8 cellular contexts compared by ENCODE assay signal in the genomic region with DNA sequence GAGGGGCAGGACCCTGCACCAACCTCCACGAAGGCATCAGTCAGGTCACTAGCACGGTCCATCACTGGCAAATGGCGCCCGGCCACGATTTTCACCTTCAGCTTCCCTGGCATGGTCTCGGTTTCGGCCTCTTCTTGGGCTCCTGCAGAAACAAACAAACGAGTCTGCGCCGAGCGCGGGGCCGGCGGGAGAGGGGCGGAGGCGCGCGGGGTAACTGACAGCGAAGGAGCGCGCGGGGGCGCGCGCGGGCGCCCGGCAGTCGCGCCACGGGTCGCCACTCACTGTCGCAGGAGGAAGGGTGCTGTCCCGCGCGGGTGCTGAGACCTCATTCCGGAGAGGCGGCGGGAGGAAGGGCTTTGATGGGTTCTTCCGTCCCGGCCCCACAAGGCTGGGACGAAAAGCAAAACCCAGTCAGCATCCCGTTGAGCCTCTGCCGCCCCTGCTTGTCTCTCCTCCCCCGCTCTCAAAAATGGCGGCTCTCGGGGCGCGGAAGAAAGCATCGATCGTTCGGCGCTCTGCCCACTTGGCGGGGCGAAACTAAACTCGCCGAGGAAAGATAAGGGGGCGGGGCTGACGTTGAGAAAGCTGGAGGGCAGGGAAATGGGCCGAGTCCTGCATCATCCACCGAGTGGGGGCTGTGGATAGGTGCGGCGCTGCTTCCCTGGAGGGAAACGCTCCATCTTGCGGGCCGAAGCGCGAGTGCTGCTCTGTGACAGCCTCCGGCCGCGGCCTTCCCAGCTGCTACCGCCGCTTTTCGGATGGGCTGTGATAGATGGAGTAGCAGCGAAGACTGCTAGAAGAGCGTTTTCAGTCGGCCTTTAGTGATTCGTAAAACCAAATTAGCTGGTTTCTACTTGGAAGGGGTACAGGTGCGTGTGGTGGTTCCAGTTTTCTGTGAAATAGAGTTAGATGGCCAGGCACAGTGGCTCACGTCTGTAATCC. TPM values are rescaled to one million over a fixed set of nuclear protein-coding genes. Genes with fewer than 3 reads are reported as not detected.
DNase-seq lines count a peak whose midpoint lies in the region; ATAC-seq and TF ChIP-seq lines count a peak whose summit lies in the region.

A gene with protein sequence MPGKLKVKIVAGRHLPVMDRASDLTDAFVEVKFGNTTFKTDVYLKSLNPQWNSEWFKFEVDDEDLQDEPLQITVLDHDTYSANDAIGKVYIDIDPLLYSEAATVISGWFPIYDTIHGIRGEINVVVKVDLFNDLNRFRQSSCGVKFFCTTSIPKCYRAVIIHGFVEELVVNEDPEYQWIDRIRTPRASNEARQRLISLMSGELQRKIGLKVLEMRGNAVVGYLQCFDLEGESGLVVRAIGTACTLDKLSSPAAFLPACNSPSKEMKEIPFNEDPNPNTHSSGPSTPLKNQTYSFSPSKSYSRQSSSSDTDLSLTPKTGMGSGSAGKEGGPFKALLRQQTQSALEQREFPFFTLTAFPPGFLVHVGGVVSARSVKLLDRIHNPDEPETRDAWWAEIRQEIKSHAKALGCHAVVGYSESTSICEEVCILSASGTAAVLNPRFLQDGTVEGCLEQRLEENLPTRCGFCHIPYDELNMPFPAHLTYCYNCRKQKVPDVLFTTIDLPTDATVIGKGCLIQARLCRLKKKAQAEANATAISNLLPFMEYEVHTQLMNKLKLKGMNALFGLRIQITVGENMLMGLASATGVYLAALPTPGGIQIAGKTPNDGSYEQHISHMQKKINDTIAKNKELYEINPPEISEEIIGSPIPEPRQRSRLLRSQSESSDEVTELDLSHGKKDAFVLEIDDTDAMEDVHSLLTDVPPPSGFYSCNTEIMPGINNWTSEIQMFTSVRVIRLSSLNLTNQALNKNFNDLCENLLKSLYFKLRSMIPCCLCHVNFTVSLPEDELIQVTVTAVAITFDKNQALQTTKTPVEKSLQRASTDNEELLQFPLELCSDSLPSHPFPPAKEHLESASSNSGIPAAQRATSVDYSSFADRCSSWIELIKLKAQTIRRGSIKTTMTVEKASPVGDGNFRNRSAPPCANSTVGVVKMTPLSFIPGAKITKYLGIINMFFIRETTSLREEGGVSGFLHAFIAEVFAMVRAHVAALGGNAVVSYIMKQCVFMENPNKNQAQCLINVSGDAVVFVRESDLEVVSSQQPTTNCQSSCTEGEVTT (minus strand): TSS at position 505 of the 942 bp plus-strand sequence. CDS start 392 bp downstream, at position 113.

- DNase-seq in NCI-H146 treated with DMSO at 0.1 percent for 48 hours (lab: John Stamatoyannopoulos, UW; ENCODE audit: unreplicated experiment) (peak; percentile 98), T-helper 2 cell (peak; percentile 71 to 99 (median 92)), anterior cingulate cortex (lab: John Stamatoyannopoulos, UW) (peak; percentile 57 to 99 (median 93)), right cardiac atrium (peak; percentile 98 to 99 (median 98)), putamen (ENCODE audit: low spot score) (peak; percentile 97), vagina (ENCODE audit: extremely low spot score in 2 of 2) (peak in 1 of 2 donors; percentile 95)

- no peaks in the 10 kb centered on the region for H3K36me3 ChIP-seq in vagina

- TF ChIP-seq CTCF in vagina (IDR thresholded peaks at IDR 0.05), result no peak

- H3K4me1 ChIP-seq in right cardiac atrium (ENCODE audit: control insufficient read depth, insufficient read depth, low read length), result no peaks in the 10 kb centered on the region
- H3K4me1 ChIP-seq in vagina, result peaks cover 32% of the 10 kb centered on the region

- under 1% methylated on average over 80 of the region's 80 CpGs for WGBS in right cardiac atrium

- H3K4me3 ChIP-seq in right cardiac atrium (ENCODE audit: low read length) (peak within 1 kb of the TSS; percentile 89), vagina (peak within 1 kb of the TSS; percentile 91 to 92)

- intact Hi-C loops in right cardiac atrium (cut with DNase I) (loop anchor here in 3 of 4 donors (2.0 to 10.0 kb wide), 3 partner anchors 80 to 83 kb away; a partner anchor contains a TSS), vagina (cut with DNase I) (no loop called here)

- TF ChIP-seq POLR2A in GM15510 (IDR thresholded peaks at IDR 0.05; ENCODE audit: borderline replicate concordance, extremely low read depth, insufficient read length), result peak; percentile 83
- TF ChIP-seq POLR2A in vagina (IDR thresholded peaks at IDR 0.05), result peak in 1 of 2 donors; percentile 31

- no peaks in the 10 kb centered on the region for H3K27me3 ChIP-seq in right cardiac atrium (ENCODE audit: control insufficient read depth, insufficient read depth)
- no peaks in the 10 kb centered on the region for H3K27me3 ChIP-seq in vagina

- ATAC-seq in HG02884 (IDR thresholded peaks at IDR 0.05; ENCODE audit: unreplicated experiment), result peak; percentile 78
- ATAC-seq in right cardiac atrium, result peak; percentile 97 to 99

- H3K27ac ChIP-seq in right cardiac atrium (ENCODE audit: low read length) (peak within 1 kb of the TSS; percentile 97), vagina (peak within 1 kb of the TSS; percentile 93)

- no peaks in the 10 kb centered on the region for H3K9me3 ChIP-seq in right cardiac atrium (ENCODE audit: control insufficient read depth, low read length)
- no peaks in the 10 kb centered on the region for H3K9me3 ChIP-seq in vagina

RNA-seq across cellular contexts. Expression of the gene that starts here (rescaled TPM):
- 10 to 100 TPM; 17.7 to 28.1 (median 23.5) TPM for total RNA-seq in right cardiac atrium
- polyA plus RNA-seq in right cardiac atrium, result 10.2 TPM
- total RNA-seq in vagina, result 49.1 TPM
